Comparison of ENCODE assay signal across 11 cellular contexts in genomic region chr5:141597814-141598213, GRCh38. TPM values are rescaled to one million over a fixed set of nuclear protein-coding genes. Genes with fewer than 3 reads are reported as not detected.
DNase-seq lines count a peak whose midpoint lies in the region; ATAC-seq and TF ChIP-seq lines count a peak whose summit lies in the region.
"Had no signal": no experiment of that assay in that cellular context is flagged by ENCODE, and none has a peak within 500 bp of the region (broad histone marks: within the 10 kb centered on the region; RNA-seq: fewer than 3 reads in every experiment).

No MANE protein-coding gene starts in this region.

- CTCF ChIA-PET in activated CD8-positive, alpha-beta T cell treated with anti-CD3 and anti-CD28 coated beads for 36 hours (lab: Charles Lee) = interaction anchor here (0.8 to 5.2 kb wide), 8 partner anchors 10 to 94 kb away, joined by 3 to 47 read pairs (median 8); partner anchors contain the start of genes DIAPH1, HDAC3 and RELL2

- H3K27ac ChIP-seq in CD4-positive, CD25-positive, alpha-beta regulatory T cell (ENCODE audit: insufficient read depth, low read length, poor library complexity, severe bottlenecking) = peak overlapping the region; percentile 72
- H3K27ac ChIP-seq in right lobe of liver = no peak overlapping the region
- peak overlapping the region in 2 of 59 donors; percentile 8 to 41 for H3K27ac ChIP-seq in dorsolateral prefrontal cortex
- H3K27ac ChIP-seq: cardiac muscle cell had no signal

- peaks cover 12% of the 10 kb centered on the region for H3K36me3 Mint-ChIP-seq in CD4-positive, CD25-positive, alpha-beta regulatory T cell
- H3K36me3 Mint-ChIP-seq in activated CD8-positive, alpha-beta T cell treated with anti-CD3 and anti-CD28 coated beads for 36 hours (ENCODE audit: low read depth) = peaks cover 32% of the 10 kb centered on the region

- POLR2A ChIA-PET in activated CD8-positive, alpha-beta T cell treated with anti-CD3 and anti-CD28 coated beads for 36 hours (lab: Charles Lee) = interaction anchor here (0.6 to 2.6 kb wide), 6 partner anchors 11 to 51 kb away, joined by 3 to 9 read pairs (median 3); partner anchors contain the start of genes HDAC3 and RELL2

- DNase-seq in CD4-positive, CD25-positive, alpha-beta regulatory T cell = no peak
- DNase-seq in DMS 273 treated with DMSO at 0.1 percent for 48 hours (lab: John Stamatoyannopoulos, UW) = peak; percentile 66
- DNase-seq in activated CD8-positive, alpha-beta T cell treated with anti-CD3 and anti-CD28 coated beads for 36 hours = no peak
- DNase-seq in right lobe of liver = no peak
- DNase-seq in dorsolateral prefrontal cortex = no peak
- DNase-seq in NCI-H774 (lab: John Stamatoyannopoulos, UW) = no peak
- DNase-seq: activated CD4-positive, CD25-positive, alpha-beta regulatory T cell treated with anti-CD3 and anti-CD28 coated beads, Interleukin-2, amount 50 U/mL, for 72 hours; activated effector memory CD4-positive, alpha-beta T cell treated with anti-CD3 and anti-CD28 coated beads, Interleukin-2, amount 50 U/mL, for 16 hours had no signal

- peaks cover 66% of the 10 kb centered on the region for H3K4me1 ChIP-seq in CD4-positive, CD25-positive, alpha-beta regulatory T cell (ENCODE audit: control insufficient read depth, insufficient read depth, low read length, poor library complexity, severe bottlenecking)
- H3K4me1 ChIP-seq in right lobe of liver = peaks cover 0 to 37% (median 0%) of the 10 kb centered on the region in 4 donors

- TF ChIP-seq CTCF in activated CD8-positive, alpha-beta T cell treated with anti-CD3 and anti-CD28 coated beads for 36 hours (IDR thresholded peaks at IDR 0.05) = no peak
- TF ChIP-seq CTCF in right lobe of liver (IDR thresholded peaks at IDR 0.05) = no peak
- TF ChIP-seq CTCF in dorsolateral prefrontal cortex (IDR thresholded peaks at IDR 0.05 in 54 of 56, conservative IDR thresholded peaks at IDR 0.05 in 2 of 56; ENCODE audit: low read depth in 1 of 56, partially characterized antibody in 56 of 56) = no peak

- H3K9me3 ChIP-seq in CD4-positive, CD25-positive, alpha-beta regulatory T cell (ENCODE audit: control insufficient read depth in 2 of 2, low read length in 2 of 2) = no peaks in the 10 kb centered on the region
- H3K9me3 ChIP-seq in right lobe of liver = no peaks in the 10 kb centered on the region

- no peaks in the 10 kb centered on the region for H3K9me3 Mint-ChIP-seq in CD4-positive, CD25-positive, alpha-beta regulatory T cell
- peaks cover 1% of the 10 kb centered on the region for H3K9me3 Mint-ChIP-seq in activated CD8-positive, alpha-beta T cell treated with anti-CD3 and anti-CD28 coated beads for 36 hours

- no peaks in the 10 kb centered on the region for H3K27me3 ChIP-seq in CD4-positive, CD25-positive, alpha-beta regulatory T cell (ENCODE audit: control insufficient read depth, insufficient read depth, low read length)
- no peaks in the 10 kb centered on the region for H3K27me3 ChIP-seq in right lobe of liver
- H3K27me3 ChIP-seq in dorsolateral prefrontal cortex = no peaks in the 10 kb centered on the region
- H3K27me3 ChIP-seq: cardiac muscle cell had no signal

- peaks cover 35 to 90% (median 66%) of the 10 kb centered on the region in 4 donors for H3K4me1 Mint-ChIP-seq in CD4-positive, CD25-positive, alpha-beta regulatory T cell
- H3K4me1 Mint-ChIP-seq in activated CD8-positive, alpha-beta T cell treated with anti-CD3 and anti-CD28 coated beads for 36 hours (ENCODE audit: low read depth) = peaks cover 67% of the 10 kb centered on the region

- peak overlapping the region in 3 of 4 donors; percentile 18 to 73 (median 34) for H3K4me3 Mint-ChIP-seq in CD4-positive, CD25-positive, alpha-beta regulatory T cell
- H3K4me3 Mint-ChIP-seq in activated CD8-positive, alpha-beta T cell treated with anti-CD3 and anti-CD28 coated beads for 36 hours = no peak overlapping the region

- no peaks in the 10 kb centered on the region for H3K27me3 Mint-ChIP-seq in CD4-positive, CD25-positive, alpha-beta regulatory T cell
- no peaks in the 10 kb centered on the region for H3K27me3 Mint-ChIP-seq in activated CD8-positive, alpha-beta T cell treated with anti-CD3 and anti-CD28 coated beads for 36 hours

- intact Hi-C loops in activated CD8-positive, alpha-beta T cell treated with anti-CD3 and anti-CD28 coated beads for 36 hours (cut with micrococcal nuclease) = no loop called here
- intact Hi-C loops in right lobe of liver (cut with DNase I) (no loop called here), dorsolateral prefrontal cortex (cut with DNase I) (no loop called here)

- peaks cover 22% of the 10 kb centered on the region for H3K36me3 ChIP-seq in CD4-positive, CD25-positive, alpha-beta regulatory T cell (ENCODE audit: control insufficient read depth, insufficient read depth, low read length)
- H3K36me3 ChIP-seq in right lobe of liver = no peaks in the 10 kb centered on the region
- H3K36me3 ChIP-seq: cardiac muscle cell had no signal

- TF ChIP-seq POLR2A in right lobe of liver (IDR thresholded peaks at IDR 0.05) = no peak

- H3K4me3 ChIP-seq in CD4-positive, CD25-positive, alpha-beta regulatory T cell (ENCODE audit: low read depth, low read length) = peak overlapping the region; percentile 63
- H3K4me3 ChIP-seq in right lobe of liver = no peak overlapping the region
- H3K4me3 ChIP-seq in dorsolateral prefrontal cortex = no peak overlapping the region
- H3K4me3 ChIP-seq: cardiac muscle cell had no signal

- peak overlapping the region; percentile 56 to 94 (median 83) for H3K27ac Mint-ChIP-seq in CD4-positive, CD25-positive, alpha-beta regulatory T cell
- H3K27ac Mint-ChIP-seq in activated CD8-positive, alpha-beta T cell treated with anti-CD3 and anti-CD28 coated beads for 36 hours = peak overlapping the region; percentile 69

- ATAC-seq in CD4-positive, CD25-positive, alpha-beta regulatory T cell (ENCODE audit: low read depth in 2 of 2) = no peak
- no peak for ATAC-seq in activated CD8-positive, alpha-beta T cell treated with anti-CD3 and anti-CD28 coated beads for 36 hours
- peak in 3 of 4 donors; percentile 14 to 33 (median 22) for ATAC-seq in right lobe of liver
- no peak for ATAC-seq in HG02840 (IDR thresholded peaks at IDR 0.05; ENCODE audit: low FRiP score, unreplicated experiment)
- ATAC-seq: HCT116 had no signal

- 88% methylated on average over 2 of the region's 2 CpGs for WGBS in right lobe of liver (ENCODE audit: insufficient coverage, low coverage, low lambda C conversion rate, missing lambda C conversion rate)

RNA-seq across cellular contexts. Expression of gene DIAPH1, which starts 21.0 kb away (rescaled TPM):
- total RNA-seq in CD4-positive, CD25-positive, alpha-beta regulatory T cell = 287 TPM
- polyA plus RNA-seq in CD4-positive, CD25-positive, alpha-beta regulatory T cell = 100 to 1,000 TPM in 1 of 4 donors, 10 to 100 TPM in 3; 86.1 to 105 (median 90.7) TPM
- total RNA-seq in activated CD8-positive, alpha-beta T cell treated with anti-CD3 and anti-CD28 coated beads for 36 hours = 100 to 1,000 TPM; 209 to 218 TPM
- 100 to 1,000 TPM in 4 of 6 experiments, 10 to 100 TPM in 2; 93.7 to 114 (median 107) TPM for total RNA-seq in right lobe of liver
- total RNA-seq in dorsolateral prefrontal cortex = 10 to 100 TPM; 19.5 to 72.5 (median 48.1) TPM

RNA-seq across cellular contexts. Expression of gene HDAC3, which starts 38.8 kb away (rescaled TPM):
- 83.9 TPM for total RNA-seq in CD4-positive, CD25-positive, alpha-beta regulatory T cell
- 100 to 1,000 TPM in 1 of 4 donors, 10 to 100 TPM in 3; 94.0 to 102 (median 96.1) TPM for polyA plus RNA-seq in CD4-positive, CD25-positive, alpha-beta regulatory T cell
- 10 to 100 TPM; 94.8 to 98.3 TPM for total RNA-seq in activated CD8-positive, alpha-beta T cell treated with anti-CD3 and anti-CD28 coated beads for 36 hours
- 10 to 100 TPM; 18.2 to 26.5 (median 23.3) TPM for total RNA-seq in right lobe of liver
- 10 to 100 TPM; 44.4 to 98.2 (median 64.1) TPM for total RNA-seq in dorsolateral prefrontal cortex

RNA-seq across cellular contexts. Expression of gene RELL2, which starts 39.0 kb away (rescaled TPM):
- 20.5 TPM for total RNA-seq in CD4-positive, CD25-positive, alpha-beta regulatory T cell
- polyA plus RNA-seq in CD4-positive, CD25-positive, alpha-beta regulatory T cell = 1 to 10 TPM; 2.4 to 5.5 (median 3.5) TPM
- 10 to 100 TPM; 31.4 to 35.6 TPM for total RNA-seq in activated CD8-positive, alpha-beta T cell treated with anti-CD3 and anti-CD28 coated beads for 36 hours
- total RNA-seq in right lobe of liver (1 to 10 TPM in 4 of 6 experiments, under 1 TPM in 2; 0.53 to 2.6 (median 1.2) TPM), dorsolateral prefrontal cortex (10 to 100 TPM; 12.9 to 64.8 (median 38.0) TPM)

RNA-seq across cellular contexts. Expression of gene FCHSD1, which starts 53.4 kb away (rescaled TPM):
- 115 TPM for total RNA-seq in CD4-positive, CD25-positive, alpha-beta regulatory T cell
- polyA plus RNA-seq in CD4-positive, CD25-positive, alpha-beta regulatory T cell = 10 to 100 TPM in 1 of 4 donors, 1 to 10 TPM in 3; 7.7 to 16.0 (median 8.2) TPM
- 10 to 100 TPM; 30.1 to 31.8 TPM for total RNA-seq in activated CD8-positive, alpha-beta T cell treated with anti-CD3 and anti-CD28 coated beads for 36 hours
- 1 to 10 TPM in 5 of 6 experiments, under 1 TPM in 1; 0.77 to 6.4 (median 3.3) TPM for total RNA-seq in right lobe of liver
- 10 to 100 TPM in 110 of 120 experiments, 1 to 10 TPM in 10; 7.1 to 36.8 (median 16.9) TPM for total RNA-seq in dorsolateral prefrontal cortex

Comparison
In these comparisons a context has a peak if more than half of its experiments do, and no peak if none do; other contexts are left out.
1. ATAC-seq: peak in right lobe of liver (3 of 4); none in CD4-positive, CD25-positive, alpha-beta regulatory T cell (0 of 2), activated CD8-positive, alpha-beta T cell treated with anti-CD3 and anti-CD28 coated beads for 36 hours (single experiment) and HG02840 (single experiment).